20 cellular contexts compared by ENCODE assay signal in genomic region chr11:27055065-27055682, GRCh38. TPM values are rescaled to one million over a fixed set of nuclear protein-coding genes. Genes with fewer than 3 reads are reported as not detected.
DNase-seq lines count a peak whose midpoint lies in the region; ATAC-seq and TF ChIP-seq lines count a peak whose summit lies in the region.
"Had no signal": no experiment of that assay in that cellular context is flagged by ENCODE, and none has a peak within 500 bp of the region (broad histone marks: within the 10 kb centered on the region; RNA-seq: fewer than 3 reads in every experiment).

No MANE protein-coding gene starts in this region.

- H3K36me3 ChIP-seq in hepatocyte (replicated peaks; ENCODE audit: insufficient read depth, low read depth), result no peaks in the 10 kb centered on the region
- H3K36me3 ChIP-seq: gastroesophageal sphincter had no signal

- no peak for TF ChIP-seq CTCF in hepatocyte (IDR thresholded peaks at IDR 0.05; ENCODE audit: poor library complexity)
- no peak for TF ChIP-seq CTCF in retinal pigment epithelial cell (conservative IDR thresholded peaks at IDR 0.05; ENCODE audit: low read depth, low read length)

- peak; percentile 96 for DNase-seq in HT-29 (ENCODE audit: low spot score)
- peak; percentile 68 for DNase-seq in SW480 (ENCODE audit: low spot score)
- DNase-seq in hepatocyte (ENCODE audit: low spot score), result peak; percentile 79
- peak; percentile 37 for DNase-seq in retinal pigment epithelial cell (ENCODE audit: low read depth)
- no peak for DNase-seq in activated naive CD4-positive, alpha-beta T cell treated with anti-CD3 and anti-CD28 coated beads, Interleukin-2, amount 10 ng/mL, durations not matched to agents 7 days and 5 days
- no peak for DNase-seq in amygdala (lab: John Stamatoyannopoulos, UW)
- DNase-seq: activated CD4-positive, alpha-beta T cell treated with anti-CD3 and anti-CD28 coated beads for 48 hours; CD8-positive, alpha-beta T cell; cerebellar nuclear complex; NCI-H1694; NK-92 treated with Interleukin-12 subunit alpha and Interleukin-12 subunit beta, amount 100 ng/mL, for 24 hours; stimulated activated CD4-positive, alpha-beta T cell treated with anti-CD3 and anti-CD28 coated beads, Interleukin-4, amount 100 ng/mL, for 1 hour; stimulated activated naive CD4-positive, alpha-beta T cell treated with Interleukin-2 at 50 U/mL for 16 hours had no signal

- H3K4me3 ChIP-seq in hepatocyte (no peak overlapping the region), retinal pigment epithelial cell (ENCODE audit: low read length) (no peak overlapping the region)
- H3K4me3 ChIP-seq: gastroesophageal sphincter had no signal

- H3K4me1 Mint-ChIP-seq in activated naive CD4-positive, alpha-beta T cell treated with anti-CD3 and anti-CD28 coated beads, Interleukin-2, amount 10 ng/mL, durations not matched to agents 7 days and 5 days, result no peaks in the 10 kb centered on the region
- H3K4me1 Mint-ChIP-seq: activated T-helper 17 cell treated with anti-CD3 and anti-CD28 coated beads, Interleukin-2, amount 50 U/mL, for 72 hours had no signal

- no peak overlapping the region for H3K27ac Mint-ChIP-seq in activated naive CD4-positive, alpha-beta T cell treated with anti-CD3 and anti-CD28 coated beads, Interleukin-2, amount 10 ng/mL, durations not matched to agents 7 days and 5 days
- H3K27ac Mint-ChIP-seq: activated T-helper 17 cell treated with anti-CD3 and anti-CD28 coated beads, Interleukin-2, amount 50 U/mL, for 72 hours; CD8-positive, alpha-beta T cell had no signal

- peaks cover 5% of the 10 kb centered on the region for H3K4me1 ChIP-seq in hepatocyte (ENCODE audit: insufficient read depth)
- H3K4me1 ChIP-seq: gastroesophageal sphincter had no signal

- H3K9me2 ChIP-seq in hepatocyte (replicated peaks; ENCODE audit: insufficient read depth), result no peaks in the 10 kb centered on the region

- H3K27me3 Mint-ChIP-seq in activated naive CD4-positive, alpha-beta T cell treated with anti-CD3 and anti-CD28 coated beads, Interleukin-2, amount 10 ng/mL, durations not matched to agents 7 days and 5 days, result no peaks in the 10 kb centered on the region
- H3K27me3 Mint-ChIP-seq: activated T-helper 17 cell treated with anti-CD3 and anti-CD28 coated beads, Interleukin-2, amount 50 U/mL, for 72 hours had no signal

- no peak overlapping the region for H3K4me3 Mint-ChIP-seq in activated naive CD4-positive, alpha-beta T cell treated with anti-CD3 and anti-CD28 coated beads, Interleukin-2, amount 10 ng/mL, durations not matched to agents 7 days and 5 days
- H3K4me3 Mint-ChIP-seq: activated T-helper 17 cell treated with anti-CD3 and anti-CD28 coated beads, Interleukin-2, amount 50 U/mL, for 72 hours; CD8-positive, alpha-beta T cell had no signal

- ATAC-seq in HG03565 (IDR thresholded peaks at IDR 0.05; ENCODE audit: unreplicated experiment), result no peak
- ATAC-seq: activated T-helper 17 cell treated with anti-CD3 and anti-CD28 coated beads, Interleukin-2, amount 50 U/mL, for 72 hours; CD8-positive, alpha-beta T cell; gastroesophageal sphincter had no signal

- no peaks in the 10 kb centered on the region for H4K20me1 ChIP-seq in hepatocyte (ENCODE audit: insufficient read depth, poor library complexity, severe bottlenecking)

- CTCF ChIA-PET in activated naive CD4-positive, alpha-beta T cell treated with anti-CD3 and anti-CD28 coated beads, Interleukin-2, amount 10 ng/mL, durations not matched to agents 7 days and 5 days (lab: Charles Lee), result no interaction called here

- H2AFZ ChIP-seq in hepatocyte, result no peak overlapping the region

- no peaks in the 10 kb centered on the region for H3K36me3 Mint-ChIP-seq in activated naive CD4-positive, alpha-beta T cell treated with anti-CD3 and anti-CD28 coated beads, Interleukin-2, amount 10 ng/mL, durations not matched to agents 7 days and 5 days
- H3K36me3 Mint-ChIP-seq: CD8-positive, alpha-beta T cell had no signal

- peak overlapping the region; percentile 49 for H3K4me2 ChIP-seq in hepatocyte

- H3K9me3 Mint-ChIP-seq in activated naive CD4-positive, alpha-beta T cell treated with anti-CD3 and anti-CD28 coated beads, Interleukin-2, amount 10 ng/mL, durations not matched to agents 7 days and 5 days, result peaks cover 5% of the 10 kb centered on the region

- H3K27ac ChIP-seq in hepatocyte, result peak overlapping the region; percentile 54
- H3K27ac ChIP-seq: gastroesophageal sphincter had no signal

- H3K79me2 ChIP-seq in hepatocyte, result no peaks in the 10 kb centered on the region

- 45% methylated on average over 6 of the region's 6 CpGs for whole genome bisulfite sequencing in hepatocyte (ENCODE audit: low lambda C conversion rate, missing lambda C conversion rate)

- H3K9me3 ChIP-seq in hepatocyte (ENCODE audit: low read depth), result peaks cover under 1% of the 10 kb centered on the region

- no peaks in the 10 kb centered on the region for H3K27me3 ChIP-seq in hepatocyte
- H3K27me3 ChIP-seq: gastroesophageal sphincter had no signal

RNA-seq across cellular contexts. Expression of gene BBOX1, which starts 14.6 kb away (rescaled TPM):
- total RNA-seq in HT-29 (2014; rRNA removed; shearing (Covaris generic)), result not detected in 2 replicates
- total RNA-seq in hepatocyte, result 0.88 and 1.6 TPM in 2 replicates
- 0.56 and 0.64 TPM in 2 replicates for polyA plus RNA-seq in hepatocyte
- total RNA-seq: activated T-helper 17 cell treated with anti-CD3 and anti-CD28 coated beads, Interleukin-2, amount 50 U/mL, for 72 hours; CD8-positive, alpha-beta T cell; H1; lung microvascular endothelial cell; posterior vena cava; T-helper 1 cell treated with Interleukin-12 subunit alpha and Interleukin-12 subunit beta and Interleukin-4 antibody, amounts not matched to agents 30 ng/mL and 1 ng/mL, for 36 hours had no signal
- polyA plus RNA-seq: H1 had no signal

Comparison
In these comparisons a context has a peak if more than half of its experiments do, and no peak if none do; other contexts are left out.
1. DNase-seq: peak in HT-29 (single experiment), SW480 (single experiment), hepatocyte (single experiment) and retinal pigment epithelial cell (single experiment); none in activated naive CD4-positive, alpha-beta T cell treated with anti-CD3 and anti-CD28 coated beads, Interleukin-2, amount 10 ng/mL, durations not matched to agents 7 days and 5 days (single experiment) and amygdala (0 of 56).